ENCODE assay signal across 27 cellular contexts in genomic region chr1:8359617-8360481, GRCh38. TPM values are rescaled to one million over a fixed set of nuclear protein-coding genes. Genes with fewer than 3 reads are reported as not detected.
A peak's percentile ranks its signal among the peaks of the same experiment; 100 is the strongest.
DNase-seq lines count a peak whose midpoint lies in the region; ATAC-seq and TF ChIP-seq lines count a peak whose summit lies in the region.
"Had no signal": no experiment of that assay in that cellular context is flagged by ENCODE, and none has a peak within 500 bp of the region (broad histone marks: within the 10 kb centered on the region; RNA-seq: fewer than 3 reads in every experiment).

No MANE protein-coding gene starts in this region.

- no peaks in the 10 kb centered on the region for H3K79me2 ChIP-seq in neural progenitor cell (ENCODE audit: low read depth)

- H3K36me3 ChIP-seq in IMR-90 (ENCODE audit: control insufficient read depth, insufficient read depth, low read length), result peaks cover 96% of the 10 kb centered on the region
- no peaks in the 10 kb centered on the region for H3K36me3 ChIP-seq in neural progenitor cell
- no peaks in the 10 kb centered on the region for H3K36me3 ChIP-seq in testis (ENCODE audit: low read depth, missing control alignments)

- TF ChIP-seq CTCF in IMR-90 (conservative IDR thresholded peaks at IDR 0.05; ENCODE audit: low read depth, low read length), result no peak
- TF ChIP-seq CTCF in neural progenitor cell (IDR thresholded peaks at IDR 0.05), result no peak
- no peak for TF ChIP-seq CTCF in testis (IDR thresholded peaks at IDR 0.05)

- no peak overlapping the region for H4K5ac ChIP-seq in IMR-90 (ENCODE audit: low read depth, low read length)

- in situ Hi-C loops in IMR-90 (cut with MboI; ENCODE audit: low sequenced_read_pairs), result no loop called here

- no peaks in the 10 kb centered on the region for H3K9me3 ChIP-seq in IMR-90 (ENCODE audit: control insufficient read depth, insufficient read depth, low read length)
- H3K9me3 ChIP-seq in neural progenitor cell (ENCODE audit: low read depth), result no peaks in the 10 kb centered on the region
- no peaks in the 10 kb centered on the region for H3K9me3 ChIP-seq in testis

- H3K4me3 ChIP-seq in IMR-90 (ENCODE audit: insufficient read depth, low read depth, low read length) (no peak overlapping the region), neural progenitor cell (no peak overlapping the region), testis (no peak overlapping the region)
- H3K4me3 ChIP-seq: PC-9 had no signal

- H2BK20ac ChIP-seq in IMR-90 (ENCODE audit: low read depth, low read length), result no peak overlapping the region

- intact Hi-C loops in IMR-90 (cut with micrococcal nuclease), result no loop called here
- intact Hi-C loops in activated T-helper 2 cell treated with anti-CD3 and anti-CD28 coated beads, Interferon-gamma antibody, Interleukin-2, Interleukin-4, amounts not matched to agents 10 μg/mL and 5 μg/mL and 100 μg/mL, durations not matched to agents 14 hours and 24 hours and 36 hours (cut with micrococcal nuclease), result no loop called here
- intact Hi-C loops in testis (cut with DNase I; ENCODE audit: low total_unique reads), result no loop called here

- no peak overlapping the region for H2AK5ac ChIP-seq in IMR-90 (ENCODE audit: low read depth, low read length)

- no peak for ATAC-seq in IMR-90 (ENCODE audit: low read depth)
- no peak for ATAC-seq in GM19397 (IDR thresholded peaks at IDR 0.05; ENCODE audit: unreplicated experiment)
- ATAC-seq in GM21723 (IDR thresholded peaks at IDR 0.05; ENCODE audit: unreplicated experiment), result no peak
- ATAC-seq in HG02938 (IDR thresholded peaks at IDR 0.05; ENCODE audit: unreplicated experiment), result no peak
- ATAC-seq: activated T-helper 17 cell treated with anti-CD3 and anti-CD28 coated beads, Interleukin-2, amount 50 U/mL, for 72 hours; left colon; SK-N-SH treated with all-trans-retinoic acid at 6 μM for 48 hours had no signal

- H4K91ac ChIP-seq in IMR-90 (ENCODE audit: insufficient read depth, low read depth, low read length), result no peak overlapping the region

- no peak for DNase-seq in IMR-90
- DNase-seq in activated T-helper 2 cell treated with anti-CD3 and anti-CD28 coated beads, Interferon-gamma antibody, Interleukin-2, Interleukin-4, amounts not matched to agents 10 μg/mL and 5 μg/mL and 100 μg/mL, durations not matched to agents 14 hours and 24 hours and 36 hours (ENCODE audit: low spot score), result no peak
- DNase-seq in neural progenitor cell (ENCODE audit: low spot score), result no peak
- no peak for DNase-seq in testis
- DNase-seq: activated CD4-positive, alpha-beta T cell treated with anti-CD3 and anti-CD28 coated beads for 1 hour; anterior cingulate cortex; DMS 273 treated with DMSO at 0.1 percent for 48 hours; hypothalamus; MM.1S; NCI-H1105 treated with DMSO at 0.1 percent for 48 hours; NCI-H187 treated with DMSO at 0.1 percent for 48 hours; NCI-H2171 treated with DMSO at 0.1 percent for 48 hours; NCI-H524 treated with DMSO at 0.1 percent for 48 hours; NK-92 treated with Interleukin-12 subunit alpha and Interleukin-12 subunit beta, amount 100 ng/mL, for 24 hours; PC-9; stimulated activated CD4-positive, alpha-beta T cell treated with anti-CD3 and anti-CD28 coated beads, Interleukin-4, amount 100 ng/mL, for 24 hours; T-helper 2 cell had no signal

- H3K23ac ChIP-seq in IMR-90 (ENCODE audit: low read depth, low read length), result no peak overlapping the region

- peak overlapping the region; percentile 49 for H3K27ac Mint-ChIP-seq in activated T-helper 2 cell treated with anti-CD3 and anti-CD28 coated beads, Interferon-gamma antibody, Interleukin-2, Interleukin-4, amounts not matched to agents 10 μg/mL and 5 μg/mL and 100 μg/mL, durations not matched to agents 14 hours and 24 hours and 36 hours
- H3K27ac Mint-ChIP-seq in neural progenitor cell, result peak overlapping the region; percentile 94
- H3K27ac Mint-ChIP-seq: activated naive CD4-positive, alpha-beta T cell treated with anti-CD3 and anti-CD28 coated beads, Interleukin-2, amount 50 U/mL, for 24 hours; activated T-helper 17 cell treated with anti-CD3 and anti-CD28 coated beads, Interleukin-2, amount 50 U/mL, for 72 hours; memory B cell had no signal

- CTCF ChIA-PET in IMR-90 (lab: Yijun Ruan, JAX), result no interaction called here

- POLR2A ChIA-PET in IMR-90 (lab: Charles Lee; ENCODE audit: unreplicated experiment), result no interaction called here

- 97% methylated on average over 14 of the region's 44 CpGs; no CpG with 5 or more reads in 1 of the 2 experiments for WGBS in IMR-90 (ENCODE audit: extremely low coverage in 2 of 2, insufficient read length in 1 of 2), 2 experiments
- 86 to 91% methylated on average over 9 to 41 of the region's 44 CpGs for WGBS in testis, 2 donors

- no peak overlapping the region for H3K14ac ChIP-seq in IMR-90 (replicated peaks; ENCODE audit: low read depth, low read length)

- H3K18ac ChIP-seq in IMR-90 (ENCODE audit: low read depth, low read length), result no peak overlapping the region

- peaks cover 50% of the 10 kb centered on the region for H3K36me3 Mint-ChIP-seq in activated T-helper 2 cell treated with anti-CD3 and anti-CD28 coated beads, Interferon-gamma antibody, Interleukin-2, Interleukin-4, amounts not matched to agents 10 μg/mL and 5 μg/mL and 100 μg/mL, durations not matched to agents 14 hours and 24 hours and 36 hours (ENCODE audit: low read depth)
- H3K36me3 Mint-ChIP-seq in neural progenitor cell, result peaks cover 39% of the 10 kb centered on the region

- peaks cover 53% of the 10 kb centered on the region for H4K20me1 ChIP-seq in IMR-90 (ENCODE audit: insufficient read depth, low read length)
- H4K20me1 ChIP-seq in neural progenitor cell (ENCODE audit: low read depth), result peaks cover 31% of the 10 kb centered on the region

- H3K56ac ChIP-seq in IMR-90 (ENCODE audit: extremely low read depth, insufficient read depth, low read length), result no peak overlapping the region

- peaks cover 4% of the 10 kb centered on the region for H3F3A ChIP-seq in neural progenitor cell (ENCODE audit: low read depth)

- H3K4me2 ChIP-seq in IMR-90 (ENCODE audit: low read depth, low read length), result no peak overlapping the region
- no peak overlapping the region for H3K4me2 ChIP-seq in neural progenitor cell
- H3K4me2 ChIP-seq: KMS-11, PC-9 had no signal

- H3K4me3 Mint-ChIP-seq in activated T-helper 2 cell treated with anti-CD3 and anti-CD28 coated beads, Interferon-gamma antibody, Interleukin-2, Interleukin-4, amounts not matched to agents 10 μg/mL and 5 μg/mL and 100 μg/mL, durations not matched to agents 14 hours and 24 hours and 36 hours (ENCODE audit: low read depth), result no peak overlapping the region
- H3K4me3 Mint-ChIP-seq in neural progenitor cell, result no peak overlapping the region
- H3K4me3 Mint-ChIP-seq: activated naive CD4-positive, alpha-beta T cell treated with anti-CD3 and anti-CD28 coated beads, Interleukin-2, amount 50 U/mL, for 24 hours; activated T-helper 17 cell treated with anti-CD3 and anti-CD28 coated beads, Interleukin-2, amount 50 U/mL, for 72 hours; memory B cell; neural crest cell had no signal

- no peak overlapping the region for H3K4ac ChIP-seq in IMR-90 (ENCODE audit: low read depth, low read length)

- H2BK5ac ChIP-seq in IMR-90 (ENCODE audit: low read depth, low read length, poor library complexity, severe bottlenecking), result no peak overlapping the region

- no TSS peak for BruUV-seq in IMR-90 (replicated peaks; lab: Mats Ljungman, UMichigan)

- dilution Hi-C loops in IMR-90 (cut with HindIII; ENCODE audit: low sequenced_read_pairs, unreplicated experiment), result no loop called here

- H4K8ac ChIP-seq in IMR-90 (ENCODE audit: low read depth in 2 of 2, low read length in 2 of 2), result no peak overlapping the region

- no peak overlapping the region for H2BK120ac ChIP-seq in IMR-90 (ENCODE audit: low read depth, low read length)

- no peaks in the 10 kb centered on the region for H3K9me3 Mint-ChIP-seq in activated T-helper 2 cell treated with anti-CD3 and anti-CD28 coated beads, Interferon-gamma antibody, Interleukin-2, Interleukin-4, amounts not matched to agents 10 μg/mL and 5 μg/mL and 100 μg/mL, durations not matched to agents 14 hours and 24 hours and 36 hours
- H3K9me3 Mint-ChIP-seq in neural progenitor cell, result no peaks in the 10 kb centered on the region
- H3K9me3 Mint-ChIP-seq: activated naive CD4-positive, alpha-beta T cell treated with anti-CD3 and anti-CD28 coated beads, Interleukin-2, amount 50 U/mL, for 24 hours; activated T-helper 17 cell treated with anti-CD3 and anti-CD28 coated beads, Interleukin-2, amount 50 U/mL, for 72 hours; memory B cell; neural crest cell had no signal

- peaks cover 47 to 65% of the 10 kb centered on the region in 2 experiments for H3K79me1 ChIP-seq in IMR-90 (ENCODE audit: low read depth in 1 of 2, low read length in 2 of 2)

- peak overlapping the region; percentile 23 for H2AK9ac ChIP-seq in IMR-90 (replicated peaks; ENCODE audit: low read depth, low read length, poor library complexity)

- no peaks in the 10 kb centered on the region for H3K4me1 Mint-ChIP-seq in activated T-helper 2 cell treated with anti-CD3 and anti-CD28 coated beads, Interferon-gamma antibody, Interleukin-2, Interleukin-4, amounts not matched to agents 10 μg/mL and 5 μg/mL and 100 μg/mL, durations not matched to agents 14 hours and 24 hours and 36 hours (ENCODE audit: low read depth)
- peaks cover 20% of the 10 kb centered on the region for H3K4me1 Mint-ChIP-seq in neural progenitor cell
- H3K4me1 Mint-ChIP-seq: activated naive CD4-positive, alpha-beta T cell treated with anti-CD3 and anti-CD28 coated beads, Interleukin-2, amount 50 U/mL, for 24 hours; memory B cell had no signal

- H3K4me1 ChIP-seq in IMR-90 (ENCODE audit: control insufficient read depth, insufficient read depth, low read length) (peaks cover 10% of the 10 kb centered on the region; the same call in 1 of the 2 replicates), neural progenitor cell (peaks cover 5% of the 10 kb centered on the region), testis (peaks cover 48% of the 10 kb centered on the region)

- peaks cover 12% of the 10 kb centered on the region; the same call in 1 of the 2 replicates for H3K9me1 ChIP-seq in IMR-90 (ENCODE audit: insufficient read depth, low read length)

- no peak overlapping the region for H2BK15ac ChIP-seq in IMR-90 (ENCODE audit: low read depth, low read length)

- no peak overlapping the region for H3K27ac ChIP-seq in IMR-90 (ENCODE audit: insufficient read depth, low read length)
- H3K27ac ChIP-seq in neural progenitor cell, result no peak overlapping the region
- H3K27ac ChIP-seq in testis, result peak overlapping the region; percentile 31 to 43
- H3K27ac ChIP-seq: KMS-11, PC-9 had no signal

- H2AFZ ChIP-seq in IMR-90 (replicated peaks; ENCODE audit: low read length, poor library complexity) (no peak overlapping the region), neural progenitor cell (replicated peaks) (no peak overlapping the region)
- H2AFZ ChIP-seq: PC-9 had no signal

- TF ChIP-seq POLR2A in IMR-90 (IDR thresholded peaks at IDR 0.05; ENCODE audit: low read depth, low read length), result no peak
- no peak for TF ChIP-seq POLR2A in testis (IDR thresholded peaks at IDR 0.05)

- H3K9ac ChIP-seq in IMR-90 (ENCODE audit: low read depth, low read length) (no peak overlapping the region), neural progenitor cell (no peak overlapping the region)
- H3K9ac ChIP-seq: KMS-11 had no signal

- no peaks in the 10 kb centered on the region for H3K27me3 Mint-ChIP-seq in activated T-helper 2 cell treated with anti-CD3 and anti-CD28 coated beads, Interferon-gamma antibody, Interleukin-2, Interleukin-4, amounts not matched to agents 10 μg/mL and 5 μg/mL and 100 μg/mL, durations not matched to agents 14 hours and 24 hours and 36 hours (ENCODE audit: low read depth)
- H3K27me3 Mint-ChIP-seq in neural progenitor cell (ENCODE audit: insufficient read depth, low read depth), result peaks cover 11% of the 10 kb centered on the region
- H3K27me3 Mint-ChIP-seq: activated naive CD4-positive, alpha-beta T cell treated with anti-CD3 and anti-CD28 coated beads, Interleukin-2, amount 50 U/mL, for 24 hours; activated T-helper 17 cell treated with anti-CD3 and anti-CD28 coated beads, Interleukin-2, amount 50 U/mL, for 72 hours; memory B cell had no signal

- TF ChIP-seq RAD21 in IMR-90 (IDR thresholded peaks at IDR 0.05; ENCODE audit: low read length), result no peak

- no peaks in the 10 kb centered on the region for H3K27me3 ChIP-seq in IMR-90 (ENCODE audit: control insufficient read depth, insufficient read depth, low read length)
- H3K27me3 ChIP-seq in neural progenitor cell, result no peaks in the 10 kb centered on the region
- no peaks in the 10 kb centered on the region for H3K27me3 ChIP-seq in testis

RNA-seq across cellular contexts. Expression of gene SLC45A1, which starts 41.9 kb away (rescaled TPM):
- 0.72 and 0.83 TPM in 2 replicates for total RNA-seq in IMR-90 (2012; rRNA removed)
- polyA plus RNA-seq in IMR-90 (2012; rRNA removed), result 3.1 and 3.9 TPM in 2 replicates
- polyA plus RNA-seq in IMR-90 (2012; cell fraction: cytosol; rRNA removed), result 3.4 and 7.6 TPM in 2 replicates
- polyA plus RNA-seq in IMR-90 (2012; cell fraction: nucleus; rRNA removed; ENCODE audit: low replicate concordance), result 2.9 and 7.4 TPM in 2 replicates
- 0.50 and 0.80 TPM in 2 replicates for total RNA-seq in activated T-helper 2 cell treated with anti-CD3 and anti-CD28 coated beads, Interferon-gamma antibody, Interleukin-2, Interleukin-4, amounts not matched to agents 10 μg/mL and 5 μg/mL and 100 μg/mL, durations not matched to agents 14 hours and 24 hours and 36 hours
- total RNA-seq in neural progenitor cell (ENCODE audit: low replicate concordance), result 1.1 and 3.3 TPM in 2 replicates
- total RNA-seq in testis, result 1 to 10 TPM; 8.5 to 9.0 TPM
- 5.6 TPM for polyA plus RNA-seq in testis (ENCODE audit: insufficient read depth, low read depth, low replicate concordance)

Comparison
In these comparisons a context has a peak if more than half of its experiments do, and no peak if none do; other contexts are left out.
1. H3K27ac ChIP-seq: peak in testis (2 of 2); none in IMR-90 (single experiment) and neural progenitor cell (single experiment).